In genomic region chr11:119092880-119093665, GRCh38 we compare ENCODE assay signal across 8 cellular contexts. TPM values are rescaled to one million over a fixed set of nuclear protein-coding genes. Genes with fewer than 3 reads are reported as not detected.
A peak's percentile ranks its signal among the peaks of the same experiment; 100 is the strongest.
DNase-seq lines count a peak whose midpoint lies in the region; ATAC-seq lines count a peak whose summit lies in the region.

No MANE protein-coding gene starts in this region.

- ATAC-seq in HG02763 (IDR thresholded peaks at IDR 0.05; ENCODE audit: unreplicated experiment) (no peak), GM21825 (IDR thresholded peaks at IDR 0.05; ENCODE audit: unreplicated experiment) (no peak), GM19397 (IDR thresholded peaks at IDR 0.05; ENCODE audit: unreplicated experiment) (no peak)

- peak overlapping the region; percentile 89 to 99 (median 98) for H3K4me2 ChIP-seq in BLaER1 treated with 17β-estradiol and CSF1 and Interleukin-3, amounts not matched to agents 10 nM and 100 nM

- DNase-seq in HT-29 (ENCODE audit: low spot score) (peak; percentile 35), astrocyte of the hippocampus (ENCODE audit: low read depth, low spot score) (peak; percentile 91), UCSD-AML1 (lab: John Stamatoyannopoulos, UW; ENCODE audit: unreplicated experiment) (no peak)

- H3K9me3 ChIP-seq in BLaER1 treated with 17β-estradiol and CSF1 and Interleukin-3, amounts not matched to agents 10 nM and 100 nM (replicated peaks in 1 of 11) = no peaks in the 10 kb centered on the region; a peak in 3 of 22 replicates
- H3K9me3 ChIP-seq in mucosa of stomach (ENCODE audit: control insufficient read depth, low read length) = no peaks in the 10 kb centered on the region

- peaks cover 20 to 65% (median 53%) of the 10 kb centered on the region in 11 experiments for H3K36me3 ChIP-seq in BLaER1 treated with 17β-estradiol and CSF1 and Interleukin-3, amounts not matched to agents 10 nM and 100 nM
- H3K36me3 ChIP-seq in mucosa of stomach (ENCODE audit: control insufficient read depth, insufficient read depth, low read length) = peaks cover 6% of the 10 kb centered on the region

- H3K27me3 ChIP-seq in BLaER1 treated with 17β-estradiol and CSF1 and Interleukin-3, amounts not matched to agents 10 nM and 100 nM = no peaks in the 10 kb centered on the region
- no peaks in the 10 kb centered on the region for H3K27me3 ChIP-seq in mucosa of stomach (ENCODE audit: control insufficient read depth, insufficient read depth, low read length)

- peak overlapping the region in 10 of 11 experiments; percentile 86 to 98 (median 96); a peak in 21 of 22 replicates for H3K27ac ChIP-seq in BLaER1 treated with 17β-estradiol and CSF1 and Interleukin-3, amounts not matched to agents 10 nM and 100 nM

- peak overlapping the region; percentile 90 to 99 (median 97) for H3K9ac ChIP-seq in BLaER1 treated with 17β-estradiol and CSF1 and Interleukin-3, amounts not matched to agents 10 nM and 100 nM
- peak overlapping the region; percentile 70 for H3K9ac ChIP-seq in mucosa of stomach (ENCODE audit: low read length)

- H4K20me1 ChIP-seq in BLaER1 treated with 17β-estradiol and CSF1 and Interleukin-3, amounts not matched to agents 10 nM and 100 nM = peaks cover 0 to 38% (median 34%) of the 10 kb centered on the region in 11 experiments; a peak in 20 of 22 replicates

- H3K4me3 ChIP-seq in BLaER1 treated with 17β-estradiol and CSF1 and Interleukin-3, amounts not matched to agents 10 nM and 100 nM = peak overlapping the region; percentile 71 to 98 (median 96)
- peak overlapping the region; percentile 34 for H3K4me3 ChIP-seq in mucosa of stomach (ENCODE audit: low read length)

- H3K4me1 ChIP-seq in BLaER1 treated with 17β-estradiol and CSF1 and Interleukin-3, amounts not matched to agents 10 nM and 100 nM = peaks cover 53 to 70% (median 63%) of the 10 kb centered on the region in 10 experiments
- peaks cover 19% of the 10 kb centered on the region for H3K4me1 ChIP-seq in mucosa of stomach (ENCODE audit: control insufficient read depth, insufficient read depth, low read length)

RNA-seq across cellular contexts. Expression of gene HMBS, which starts 8.4 kb away (rescaled TPM):
- 21.9 and 25.1 TPM in 2 replicates for total RNA-seq in HT-29 (2014; rRNA removed; shearing (Covaris generic))

RNA-seq across cellular contexts. Expression of gene DPAGT1, which starts 8.6 kb away (rescaled TPM):
- 67.2 and 93.2 TPM in 2 replicates for total RNA-seq in HT-29 (2014; rRNA removed; shearing (Covaris generic))

RNA-seq across cellular contexts. Expression of gene C2CD2L, which starts 14.1 kb away (rescaled TPM):
- 31.9 and 40.4 TPM in 2 replicates for total RNA-seq in HT-29 (2014; rRNA removed; shearing (Covaris generic))

RNA-seq across cellular contexts. Expression of gene VPS11, which starts 25.5 kb away (rescaled TPM):
- total RNA-seq in HT-29 (2014; rRNA removed; shearing (Covaris generic)) = 32.6 and 47.8 TPM in 2 replicates

RNA-seq across cellular contexts. Expression of gene HINFP, which starts 28.3 kb away (rescaled TPM):
- 15.5 and 16.9 TPM in 2 replicates for total RNA-seq in HT-29 (2014; rRNA removed; shearing (Covaris generic))
